ENCODE assay signal across 1 cellular context in genomic region chr17:18248300-18248731, GRCh38.
A peak's percentile ranks its signal among the peaks of the same experiment; 100 is the strongest.
TF ChIP-seq lines count a peak whose summit lies in the region.

No MANE protein-coding gene starts in this region.

TF ChIP-seq in K562, 482 proteins besides CTCF, POLR2A, EP300 and RAD21 (continued from another document):
- TF ChIP-seq SMC3 (conservative IDR thresholded peaks at IDR 0.05; ENCODE audit: insufficient read depth, low read depth, low read length) (peak; percentile 44; the same call in 1 of the 2 replicates), NKRF (IDR thresholded peaks at IDR 0.05; ENCODE audit: borderline replicate concordance) (no peak), ETV5 (CRISPR knock-in tag; IDR thresholded peaks at IDR 0.05; ENCODE audit: low read depth) (no peak), BMI1 (IDR thresholded peaks at IDR 0.05; ENCODE audit: low read length) (no peak), UBTF (IDR thresholded peaks at IDR 0.05; ENCODE audit: borderline replicate concordance in 1 of 2, low read depth in 2 of 2, low read length in 2 of 2) (no peak), RCOR1 (IDR thresholded peaks at IDR 0.05; ENCODE audit: borderline replicate concordance in 1 of 2, low read depth in 2 of 2, low read length in 2 of 2) (0 out of 4 replicates have a peak, but pooled peaks of 1 of the 2 experiments have one; percentile 9)
